Comparison of ENCODE assay signal across 18 cellular contexts in the genomic region with DNA sequence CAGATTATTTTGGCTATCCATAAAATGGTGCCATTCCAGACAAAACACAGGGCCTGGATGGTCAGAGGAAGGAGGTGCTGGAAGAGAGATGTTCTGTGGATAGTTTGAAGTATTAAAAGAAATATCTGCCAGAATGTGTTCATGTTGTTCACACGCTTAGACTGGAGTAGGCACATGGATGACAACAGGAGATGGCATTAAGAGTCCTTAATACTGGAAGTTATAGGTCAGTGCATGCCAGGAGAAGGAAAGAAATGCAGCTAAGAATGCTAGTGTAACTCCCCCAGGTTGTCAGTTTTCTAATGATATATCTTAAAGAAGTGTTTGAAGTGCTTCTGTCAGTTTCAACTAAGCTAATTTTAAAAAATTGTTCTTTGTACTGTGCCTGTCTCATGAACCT. TPM values are rescaled to one million over a fixed set of nuclear protein-coding genes. Genes with fewer than 3 reads are reported as not detected.
A peak's percentile ranks its signal among the peaks of the same experiment; 100 is the strongest.
DNase-seq lines count a peak whose midpoint lies in the region; ATAC-seq and TF ChIP-seq lines count a peak whose summit lies in the region.
"Had no signal": no experiment of that assay in that cellular context is flagged by ENCODE, and none has a peak within 500 bp of the region (broad histone marks: within the 10 kb centered on the region; RNA-seq: fewer than 3 reads in every experiment).

No MANE protein-coding gene starts in this region.

- H3K27ac ChIP-seq in heart right ventricle (peak overlapping the region in 6 of 10 donors; percentile 28 to 69 (median 46)), esophagus squamous epithelium (peak overlapping the region in 3 of 4 donors; percentile 38 to 78 (median 66)), uterus (peak overlapping the region; percentile 72 to 75)
- H3K27ac ChIP-seq: BLaER1 treated with 17β-estradiol and CSF1 and Interleukin-3, amounts not matched to agents 10 nM and 100 nM had no signal

- H3K9me3 ChIP-seq in heart right ventricle (no peaks in the 10 kb centered on the region), esophagus squamous epithelium (no peaks in the 10 kb centered on the region), uterus (no peaks in the 10 kb centered on the region)
- H3K9me3 ChIP-seq: BLaER1 treated with 17β-estradiol and CSF1 and Interleukin-3, amounts not matched to agents 10 nM and 100 nM had no signal

- H3K27ac Mint-ChIP-seq in osteocyte (ENCODE audit: unreplicated experiment): peak overlapping the region; percentile 58

- peaks cover 6% of the 10 kb centered on the region for H3K27me3 Mint-ChIP-seq in osteocyte (ENCODE audit: unreplicated experiment)

- H3K4me3 ChIP-seq in heart right ventricle: no peak overlapping the region
- no peak overlapping the region for H3K4me3 ChIP-seq in esophagus squamous epithelium
- H3K4me3 ChIP-seq in uterus: no peak overlapping the region
- H3K4me3 ChIP-seq: BLaER1 treated with 17β-estradiol and CSF1 and Interleukin-3, amounts not matched to agents 10 nM and 100 nM; GM12878 had no signal

- no peaks in the 10 kb centered on the region for H3K9me3 Mint-ChIP-seq in osteocyte (ENCODE audit: unreplicated experiment)

- intact Hi-C loops in heart right ventricle (cut with DNase I): no loop called here
- intact Hi-C loops in left ventricle myocardium superior (cut with micrococcal nuclease): no loop called here
- intact Hi-C loops in esophagus squamous epithelium (cut with DNase I): no loop called here
- intact Hi-C loops in uterus (cut with DNase I; ENCODE audit: low total_unique reads): no loop called here

- WGBS in heart right ventricle, 2 donors: 71 to 86% methylated on average over 1 of the region's 1 CpG
- 70 to 72% methylated on average over 1 of the region's 1 CpG for WGBS in esophagus squamous epithelium, 2 donors

- peaks cover 28% of the 10 kb centered on the region for H3K4me1 Mint-ChIP-seq in osteocyte (ENCODE audit: unreplicated experiment)

- ATAC-seq in heart right ventricle (no peak), left ventricle myocardium superior (no peak), HG02852 (IDR thresholded peaks at IDR 0.05; ENCODE audit: unreplicated experiment) (no peak)
- ATAC-seq: GM12878, HCT116, Panc1 had no signal

- H3K36me3 ChIP-seq in heart right ventricle (peaks cover 0 to 11% (median 0%) of the 10 kb centered on the region in 9 donors), esophagus squamous epithelium (peaks cover 0 to 36% (median 13%) of the 10 kb centered on the region in 3 donors), uterus (no peaks in the 10 kb centered on the region)
- H3K36me3 ChIP-seq: BLaER1 treated with 17β-estradiol and CSF1 and Interleukin-3, amounts not matched to agents 10 nM and 100 nM had no signal

- no peak overlapping the region for H3K4me3 Mint-ChIP-seq in osteocyte (ENCODE audit: unreplicated experiment)

- DNase-seq in heart right ventricle: no peak
- DNase-seq in left ventricle myocardium superior: no peak
- DNase-seq in esophagus squamous epithelium (lab: John Stamatoyannopoulos, UW): no peak
- no peak for DNase-seq in osteocyte (ENCODE audit: extremely low spot score, unreplicated experiment)
- DNase-seq in uterus: no peak
- DNase-seq in SKM-1 (lab: John Stamatoyannopoulos, UW; ENCODE audit: unreplicated experiment): no peak
- DNase-seq in activated naive CD4-positive, alpha-beta T cell (lab: John Stamatoyannopoulos, UW): no peak
- DNase-seq: 8988T, MV-4-11, NCI-H1417 treated with DMSO at 0.1 percent for 48 hours, NCI-H2029, NCI-H510A had no signal

- no peaks in the 10 kb centered on the region for H3K27me3 ChIP-seq in heart right ventricle
- no peaks in the 10 kb centered on the region for H3K27me3 ChIP-seq in esophagus squamous epithelium
- H3K27me3 ChIP-seq in uterus: no peaks in the 10 kb centered on the region
- H3K27me3 ChIP-seq: BLaER1 treated with 17β-estradiol and CSF1 and Interleukin-3, amounts not matched to agents 10 nM and 100 nM had no signal

- TF ChIP-seq CTCF in heart right ventricle (IDR thresholded peaks at IDR 0.05) (no peak), esophagus squamous epithelium (IDR thresholded peaks at IDR 0.05) (no peak), osteocyte (IDR thresholded peaks at IDR 0.05) (no peak), uterus (IDR thresholded peaks at IDR 0.05) (no peak)

- TF ChIP-seq POLR2A in esophagus squamous epithelium (IDR thresholded peaks at IDR 0.05) (no peak), uterus (IDR thresholded peaks at IDR 0.05) (no peak)

- H3K4me1 ChIP-seq in heart right ventricle (peaks cover 0 to 57% (median 24%) of the 10 kb centered on the region in 9 donors), esophagus squamous epithelium (peaks cover 0 to 52% (median 8%) of the 10 kb centered on the region in 3 donors), uterus (no peaks in the 10 kb centered on the region)

- H3K36me3 Mint-ChIP-seq in osteocyte (ENCODE audit: unreplicated experiment): no peaks in the 10 kb centered on the region

RNA-seq across cellular contexts. Expression of a gene that starts 20.2 kb away (rescaled TPM):
- total RNA-seq in heart right ventricle (10 to 100 TPM; 16.1 to 46.3 (median 37.5) TPM), left ventricle myocardium superior (68.2 TPM), esophagus squamous epithelium (10 to 100 TPM; 34.3 to 64.8 (median 47.7) TPM), osteocyte (2.9 and 5.4 TPM in 2 replicates), uterus (10 to 100 TPM in 3 of 4 donors, 1 to 10 TPM in 1; 5.9 to 25.1 (median 10.2) TPM)
- polyA plus RNA-seq in heart right ventricle: 10 to 100 TPM in 1 of 2 donors, 1 to 10 TPM in 1; 7.4 to 14.9 TPM

RNA-seq across cellular contexts. Expression of a gene that starts 31.4 kb away (rescaled TPM):
- total RNA-seq in heart right ventricle: under 1 TPM in 1 of 10 donors, not detected in 9; 0.24 TPM
- not detected for polyA plus RNA-seq in heart right ventricle
- not detected for total RNA-seq in left ventricle myocardium superior
- under 1 TPM in 1 of 4 donors, not detected in 3; 0.38 TPM for total RNA-seq in esophagus squamous epithelium
- total RNA-seq in osteocyte: not detected in 2 replicates
- not detected for total RNA-seq in uterus
- total RNA-seq: GM12878, HT-29 had no signal
- polyA plus RNA-seq: GM12878 had no signal
